35 cellular contexts compared by ENCODE assay signal in genomic region chr2:23132000-23132399, GRCh38.
"Had no signal": no experiment of that assay in that cellular context is flagged by ENCODE, and none has a peak within 500 bp of the region (broad histone marks: within the 10 kb centered on the region; RNA-seq: fewer than 3 reads in every experiment).

No MANE protein-coding gene starts in this region.

- H3K4me3 ChIP-seq: MG63 had no signal

- H3K9me3 ChIP-seq: MG63 had no signal

- H3K27me3 ChIP-seq: MG63 had no signal

- H3K36me3 ChIP-seq: MG63 had no signal

- DNase-seq: Karpas-422, Kasumi-1, MG63, MM.1S, MV-4-11, NCI-H1048, NCI-H1092, NCI-H1092 treated with DMSO at 0.1 percent for 48 hours, NCI-H1105, NCI-H1105 treated with DMSO at 0.1 percent for 48 hours, NCI-H1417, NCI-H1417 treated with DMSO at 0.1 percent for 48 hours, NCI-H1436, NCI-H1436 treated with DMSO at 0.1 percent for 48 hours, NCI-H146, NCI-H1694, NCI-H1694 treated with DMSO at 0.1 percent for 48 hours, NCI-H187, NCI-H187 treated with DMSO at 0.1 percent for 48 hours, NCI-H1930, NCI-H2029, NCI-H2029 treated with DMSO at 0.1 percent for 48 hours, NCI-H2081, NCI-H2081 treated with DMSO at 0.1 percent for 48 hours, NCI-H2107, NCI-H2171, NCI-H2171 treated with DMSO at 0.1 percent for 48 hours, NCI-H2227 treated with DMSO at 0.1 percent for 48 hours, NCI-H226, NCI-H345, NCI-H446, NCI-H446 treated with DMSO at 0.1 percent for 48 hours, NCI-H510A, NCI-H510A treated with DMSO at 0.1 percent for 48 hours, NCI-H524 had no signal
